Comparison of ENCODE assay signal across 15 cellular contexts in the genomic region with DNA sequence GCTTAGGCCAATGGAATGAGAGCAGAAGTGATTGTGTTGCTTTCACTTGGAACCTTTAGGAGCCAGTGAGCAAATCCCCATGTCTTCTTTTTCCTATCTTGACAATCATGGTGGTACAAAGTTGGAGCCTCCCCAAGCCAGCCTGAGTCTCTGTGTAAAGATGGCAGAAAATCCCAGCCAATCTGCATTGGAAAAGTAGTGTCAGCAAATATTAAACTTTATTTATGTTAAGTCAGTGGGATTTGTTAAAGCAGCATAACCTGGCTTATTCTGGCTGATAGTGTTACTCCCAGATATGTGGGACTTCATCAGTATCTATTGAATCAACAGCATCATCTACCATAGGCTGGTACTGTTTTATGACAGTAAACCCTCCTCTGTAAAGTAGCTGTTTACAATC. TPM values are rescaled to one million over a fixed set of nuclear protein-coding genes. Genes with fewer than 3 reads are reported as not detected.
DNase-seq lines count a peak whose midpoint lies in the region; ATAC-seq and TF ChIP-seq lines count a peak whose summit lies in the region.
"Had no signal": no experiment of that assay in that cellular context is flagged by ENCODE, and none has a peak within 500 bp of the region (broad histone marks: within the 10 kb centered on the region; RNA-seq: fewer than 3 reads in every experiment).

No MANE protein-coding gene starts in this region.

- no peak for TF ChIP-seq CTCF in heart left ventricle (IDR thresholded peaks at IDR 0.05)
- no peak for TF ChIP-seq CTCF in dorsolateral prefrontal cortex (IDR thresholded peaks at IDR 0.05 in 54 of 56, conservative IDR thresholded peaks at IDR 0.05 in 2 of 56; ENCODE audit: low read depth in 1 of 56, partially characterized antibody in 56 of 56)
- TF ChIP-seq CTCF in thoracic aorta (IDR thresholded peaks at IDR 0.05): no peak
- no peak for TF ChIP-seq CTCF in esophagus muscularis mucosa (IDR thresholded peaks at IDR 0.05)

- intact Hi-C loops in heart left ventricle (cut with DNase I) (loop anchor here in 3 of 10 donors (2.0 to 10.0 kb wide), 2 partner anchors 164 to 720 kb away; a partner anchor contains a TSS), left ventricle myocardium superior (cut with micrococcal nuclease) (no loop called here), dorsolateral prefrontal cortex (cut with DNase I) (loop anchor here in 1 of 2 donors (10.0 kb wide), 1 partner anchor 164 kb away; a partner anchor contains a TSS), esophagus muscularis mucosa (cut with DNase I) (no loop called here)

- no peak for TF ChIP-seq EP300 in esophagus muscularis mucosa (IDR thresholded peaks at IDR 0.05)

- H3K4me1 Mint-ChIP-seq in naive B cell: peaks cover 11 to 14% (median 12%) of the 10 kb centered on the region in 3 donors

- TF ChIP-seq POLR2A in heart left ventricle (IDR thresholded peaks at IDR 0.05) (no peak), esophagus muscularis mucosa (IDR thresholded peaks at IDR 0.05; ENCODE audit: low read depth) (no peak)

- peaks cover 0 to 11% (median 2%) of the 10 kb centered on the region in 7 donors for H3K9me3 Mint-ChIP-seq in naive B cell
- H3K9me3 Mint-ChIP-seq: activated CD8-positive, alpha-beta T cell treated with anti-CD3 and anti-CD28 coated beads for 36 hours; central memory CD8-positive, alpha-beta T cell had no signal

- peaks cover 70 to 72% (median 71%) of the 10 kb centered on the region in 3 donors for H3K27me3 Mint-ChIP-seq in naive B cell

- H3K9me3 ChIP-seq in heart left ventricle (no peaks in the 10 kb centered on the region), thoracic aorta (no peaks in the 10 kb centered on the region), esophagus muscularis mucosa (no peaks in the 10 kb centered on the region)
- H3K9me3 ChIP-seq: tibial artery had no signal

- H3K27ac Mint-ChIP-seq in naive B cell: no peak overlapping the region
- H3K27ac Mint-ChIP-seq: activated CD8-positive, alpha-beta T cell treated with anti-CD3 and anti-CD28 coated beads for 36 hours had no signal

- H3K36me3 ChIP-seq in heart left ventricle: no peaks in the 10 kb centered on the region
- H3K36me3 ChIP-seq in thoracic aorta: no peaks in the 10 kb centered on the region
- H3K36me3 ChIP-seq in esophagus muscularis mucosa: no peaks in the 10 kb centered on the region
- H3K36me3 ChIP-seq: tibial artery had no signal

- H3K4me1 ChIP-seq in heart left ventricle: peaks cover 4 to 65% (median 33%) of the 10 kb centered on the region in 12 donors
- peaks cover 29 to 71% of the 10 kb centered on the region in 2 donors for H3K4me1 ChIP-seq in thoracic aorta (ENCODE audit: control insufficient read depth in 1 of 2, low read depth in 2 of 2)
- H3K4me1 ChIP-seq in esophagus muscularis mucosa: peaks cover 23 to 52% (median 47%) of the 10 kb centered on the region in 4 donors

- H3K36me3 Mint-ChIP-seq in naive B cell: peaks cover 4 to 11% of the 10 kb centered on the region in 2 donors

- H3K27ac ChIP-seq in heart left ventricle (peak overlapping the region; percentile 95 to 100 (median 97)), dorsolateral prefrontal cortex (peak overlapping the region in 54 of 59 donors; percentile 44 to 100 (median 99)), thoracic aorta (peak overlapping the region; percentile 96 to 97), esophagus muscularis mucosa (replicated peaks in 1 of 4) (peak overlapping the region in 2 of 4 donors; percentile 87 to 96)

- no peak for DNase-seq in heart left ventricle
- DNase-seq in left ventricle myocardium superior: no peak
- no peak for DNase-seq in dorsolateral prefrontal cortex
- DNase-seq in naive B cell: no peak
- DNase-seq in thoracic aorta (ENCODE audit: low spot score): no peak
- DNase-seq in esophagus muscularis mucosa (ENCODE audit: extremely low spot score): no peak
- DNase-seq: activated CD8-positive, alpha-beta T cell treated with anti-CD3 and anti-CD28 coated beads for 36 hours; NCI-H187; NCI-H524 treated with DMSO at 0.1 percent for 48 hours; small intestine; T-helper 9 cell; tibial artery had no signal

- H3K27me3 ChIP-seq in heart left ventricle: peaks cover 0 to 37% (median 0%) of the 10 kb centered on the region in 9 donors
- no peaks in the 10 kb centered on the region for H3K27me3 ChIP-seq in dorsolateral prefrontal cortex
- H3K27me3 ChIP-seq in thoracic aorta (replicated peaks; ENCODE audit: insufficient read depth): no peaks in the 10 kb centered on the region
- H3K27me3 ChIP-seq in esophagus muscularis mucosa: peaks cover 0 to 14% (median 0%) of the 10 kb centered on the region in 4 donors
- H3K27me3 ChIP-seq: tibial artery had no signal

- H3K4me3 Mint-ChIP-seq in naive B cell: peak overlapping the region in 5 of 8 donors; percentile 4 to 60 (median 57)
- H3K4me3 Mint-ChIP-seq: activated CD8-positive, alpha-beta T cell treated with anti-CD3 and anti-CD28 coated beads for 36 hours had no signal

- ATAC-seq in heart left ventricle: no peak
- ATAC-seq in left ventricle myocardium superior: no peak
- ATAC-seq in naive B cell (ENCODE audit: low read depth in 2 of 2): no peak
- ATAC-seq in thoracic aorta (ENCODE audit: insufficient number of reproducible peaks, low FRiP score, low read depth): no peak
- no peak for ATAC-seq in HG03025 (IDR thresholded peaks at IDR 0.05; ENCODE audit: low FRiP score, unreplicated experiment)
- no peak for ATAC-seq in HG02885 (IDR thresholded peaks at IDR 0.05; ENCODE audit: poor library complexity, unreplicated experiment)
- ATAC-seq: activated CD8-positive, alpha-beta T cell treated with anti-CD3 and anti-CD28 coated beads for 36 hours had no signal

- H3K4me3 ChIP-seq in heart left ventricle (peak overlapping the region in 11 of 12 donors; percentile 73 to 96 (median 86)), dorsolateral prefrontal cortex (peak overlapping the region in 52 of 59 donors; percentile 10 to 98 (median 90)), thoracic aorta (peak overlapping the region; percentile 75), esophagus muscularis mucosa (peak overlapping the region in 2 of 4 donors; percentile 79 to 82)

RNA-seq across cellular contexts. Expression of a gene that starts 2.2 kb away (rescaled TPM):
- total RNA-seq in heart left ventricle (10 to 100 TPM; 34.7 to 50.7 (median 39.8) TPM), left ventricle myocardium superior (38.8 TPM), dorsolateral prefrontal cortex (100 to 1,000 TPM in 82 of 120 experiments, 10 to 100 TPM in 38; 44.5 to 165 (median 114) TPM), thoracic aorta (10 to 100 TPM; 20.0 to 31.4 TPM), esophagus muscularis mucosa (10 to 100 TPM in 2 of 4 donors, 1 to 10 TPM in 2; 7.1 to 19.8 (median 10.7) TPM)
- polyA plus RNA-seq in heart left ventricle (10 to 100 TPM; 10.5 to 21.5 TPM), naive B cell (ENCODE audit: low read depth in 6 of 6) (not detected)
- total RNA-seq: activated CD8-positive, alpha-beta T cell treated with anti-CD3 and anti-CD28 coated beads for 36 hours had no signal
